ENCODE assay signal across 8 cellular contexts in the genomic region with DNA sequence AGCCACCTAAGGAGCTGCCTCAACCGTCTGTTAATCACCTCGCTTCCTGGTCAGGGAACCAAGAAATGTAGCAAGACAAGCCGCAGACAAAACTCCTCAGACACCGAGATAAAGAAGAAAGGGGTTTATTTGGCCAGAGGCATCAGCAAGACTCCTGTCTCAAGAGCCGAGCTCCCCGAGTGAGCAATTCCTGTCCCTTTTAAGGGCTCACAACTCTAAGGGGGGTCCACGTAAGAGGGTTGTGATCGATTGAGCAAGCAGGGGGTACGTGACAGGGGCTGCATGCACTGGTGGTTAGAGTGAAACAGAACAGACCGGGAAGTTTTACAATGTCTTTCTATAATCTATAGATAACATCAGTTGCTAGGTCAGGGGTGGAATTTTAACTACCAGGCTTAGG. TPM values are rescaled to one million over a fixed set of nuclear protein-coding genes. Genes with fewer than 3 reads are reported as not detected.
DNase-seq lines count a peak whose midpoint lies in the region; TF ChIP-seq lines count a peak whose summit lies in the region.
"Not testable (repeated sequence)": the region's sequence is repeated elsewhere in the genome, so short reads cannot be mapped to it uniquely, and the experiment has no call there.
"Had no signal": no experiment of that assay in that cellular context is flagged by ENCODE, and none has a peak within 500 bp of the region (broad histone marks: within the 10 kb centered on the region; RNA-seq: fewer than 3 reads in every experiment).

No MANE protein-coding gene starts in this region.

- H3K4me1 Mint-ChIP-seq in nephron progenitor cell: peaks cover 17% of the 10 kb centered on the region

- POLR2A ChIA-PET in HEK293T (lab: Yijun Ruan, JAX): interaction anchor here (1.0 to 2.2 kb wide), 2 partner anchors 28 to 30 kb away, joined by 4 to 14 read pairs; a partner anchor contains a TSS

- not testable (repeated sequence) for H2BK15ac ChIP-seq in mesenchymal stem cell (ENCODE audit: low read depth, poor library complexity, severe bottlenecking)

- H3K27ac ChIP-seq in cardiac muscle cell: peak overlapping the region; percentile 34
- not testable (repeated sequence) for H3K27ac ChIP-seq in mesenchymal stem cell (ENCODE audit: low read length, poor library complexity, severe bottlenecking)
- H3K27ac ChIP-seq in smooth muscle cell (ENCODE audit: low read depth): peak overlapping the region; percentile 98

- not testable (repeated sequence) for H3K23ac ChIP-seq in mesenchymal stem cell (ENCODE audit: low read length in 2 of 2)

- not testable (repeated sequence) for H2AK5ac ChIP-seq in mesenchymal stem cell (ENCODE audit: low read length, severe bottlenecking)

- H2AFZ ChIP-seq in mesenchymal stem cell (ENCODE audit: low read depth, low read length): not testable (repeated sequence)
- peak overlapping the region; percentile 30 for H2AFZ ChIP-seq in smooth muscle cell (ENCODE audit: low read depth)

- not testable (repeated sequence) for H2BK5ac ChIP-seq in mesenchymal stem cell (ENCODE audit: low read depth, low read length, poor library complexity, severe bottlenecking)

- H3K14ac ChIP-seq in mesenchymal stem cell (ENCODE audit: low read length in 2 of 2): not testable (repeated sequence)

- H3F3A ChIP-seq in smooth muscle cell (ENCODE audit: low read depth): not testable (repeated sequence)

- H3K18ac ChIP-seq in mesenchymal stem cell (ENCODE audit: low read depth in 1 of 2, low read length in 2 of 2): not testable (repeated sequence)

- 15% methylated on average over 5 of the region's 10 CpGs for WGBS in mesenchymal stem cell
- 41% methylated on average over 10 of the region's 10 CpGs for WGBS in smooth muscle cell (ENCODE audit: low lambda C conversion rate)

- peak overlapping the region; percentile 62 for H3K27ac Mint-ChIP-seq in nephron progenitor cell

- CTCF ChIA-PET in HEK293T (lab: Yijun Ruan, JAX): not testable (repeated sequence)

- H3K4me1 ChIP-seq in BE2C; cardiac muscle cell (ENCODE audit: low read depth); mesenchymal stem cell (ENCODE audit: control insufficient read depth, insufficient read depth, low read depth, low read length): not testable (repeated sequence)
- H3K4me1 ChIP-seq in smooth muscle cell (ENCODE audit: low read depth): peaks cover 22% of the 10 kb centered on the region

- not testable (repeated sequence) for H3K4me3 Mint-ChIP-seq in nephron progenitor cell

- H3K4me3 ChIP-seq in BE2C (ENCODE audit: low read depth, low read length); cardiac muscle cell; mesenchymal stem cell (ENCODE audit: insufficient read depth in 1 of 2, low read depth in 1 of 2, low read length in 2 of 2): not testable (repeated sequence)
- peak overlapping the region; percentile 49 for H3K4me3 ChIP-seq in smooth muscle cell

- TF ChIP-seq CTCF in BE2C (IDR thresholded peaks at IDR 0.05; ENCODE audit: low read depth, low read length); cardiac muscle cell (IDR thresholded peaks at IDR 0.05; ENCODE audit: low read depth, low read length); nephron progenitor cell (IDR thresholded peaks at IDR 0.05); smooth muscle cell (IDR thresholded peaks at IDR 0.05; ENCODE audit: borderline replicate concordance, insufficient read depth, poor library complexity, severe bottlenecking): not testable (repeated sequence)

- peaks cover 59% of the 10 kb centered on the region for H3K9me3 Mint-ChIP-seq in nephron progenitor cell

- H3K9ac ChIP-seq in mesenchymal stem cell (ENCODE audit: low read length): not testable (repeated sequence)
- peak overlapping the region; percentile 83 for H3K9ac ChIP-seq in smooth muscle cell (ENCODE audit: low read depth)

- not testable (repeated sequence) for H4K91ac ChIP-seq in mesenchymal stem cell (ENCODE audit: low read length)

- peaks cover 41% of the 10 kb centered on the region for H3K79me2 ChIP-seq in smooth muscle cell (ENCODE audit: low read depth)

- not testable (repeated sequence) for H4K20me1 ChIP-seq in smooth muscle cell (ENCODE audit: low read depth)

- not testable (repeated sequence) for H3K4ac ChIP-seq in mesenchymal stem cell (ENCODE audit: low read depth in 1 of 2, low read length in 2 of 2)

- peak; percentile 16 for DNase-seq in BE2C
- not testable (repeated sequence) for DNase-seq in HEK293T (ENCODE audit: extremely low spot score); cardiac muscle cell (ENCODE audit: low read depth in 1 of 2, low spot score in 1 of 2); nephron progenitor cell; smooth muscle cell (lab: John Stamatoyannopoulos, UW; ENCODE audit: unreplicated experiment)
- DNase-seq in SK-N-DZ (ENCODE audit: low spot score): peak; percentile 51
- peak; percentile 41 for DNase-seq in mesenchymal stem cell

- H4K8ac ChIP-seq in mesenchymal stem cell (ENCODE audit: low read length): not testable (repeated sequence)

- H3K27me3 ChIP-seq in BE2C; cardiac muscle cell; mesenchymal stem cell (ENCODE audit: control insufficient read depth in 1 of 2, insufficient read depth in 1 of 2, low read length in 2 of 2); smooth muscle cell (ENCODE audit: low read depth): not testable (repeated sequence)

- H3K79me1 ChIP-seq in mesenchymal stem cell (replicated peaks; ENCODE audit: low read length, poor library complexity, severe bottlenecking): not testable (repeated sequence)

- not testable (repeated sequence) for H3K27me3 Mint-ChIP-seq in nephron progenitor cell (ENCODE audit: low read depth, poor library complexity)

- not testable (repeated sequence) for H3K36me3 ChIP-seq in BE2C; cardiac muscle cell; mesenchymal stem cell (ENCODE audit: control insufficient read depth in 1 of 2, insufficient read depth in 2 of 2, low read depth in 1 of 2, low read length in 2 of 2); smooth muscle cell (ENCODE audit: low read depth)

- H3K4me2 ChIP-seq in mesenchymal stem cell (ENCODE audit: low read length, poor library complexity, severe bottlenecking): not testable (repeated sequence)
- H3K4me2 ChIP-seq in smooth muscle cell: peak overlapping the region; percentile 83

- H2BK12ac ChIP-seq in mesenchymal stem cell (ENCODE audit: low read length in 2 of 2): not testable (repeated sequence)

- H2BK120ac ChIP-seq in mesenchymal stem cell (ENCODE audit: low read depth, low read length): not testable (repeated sequence)

- H3K9me3 ChIP-seq in BE2C; cardiac muscle cell (ENCODE audit: low read depth); mesenchymal stem cell (ENCODE audit: control insufficient read depth, low read length); smooth muscle cell (replicated peaks; ENCODE audit: low read depth): not testable (repeated sequence)

- H3K36me3 Mint-ChIP-seq in nephron progenitor cell (ENCODE audit: low read depth): peaks cover 47% of the 10 kb centered on the region

TF ChIP-seq in HEK293T, 16 proteins besides CTCF, POLR2A, EP300 and RAD21:
- TF ChIP-seq, protein P1, sequence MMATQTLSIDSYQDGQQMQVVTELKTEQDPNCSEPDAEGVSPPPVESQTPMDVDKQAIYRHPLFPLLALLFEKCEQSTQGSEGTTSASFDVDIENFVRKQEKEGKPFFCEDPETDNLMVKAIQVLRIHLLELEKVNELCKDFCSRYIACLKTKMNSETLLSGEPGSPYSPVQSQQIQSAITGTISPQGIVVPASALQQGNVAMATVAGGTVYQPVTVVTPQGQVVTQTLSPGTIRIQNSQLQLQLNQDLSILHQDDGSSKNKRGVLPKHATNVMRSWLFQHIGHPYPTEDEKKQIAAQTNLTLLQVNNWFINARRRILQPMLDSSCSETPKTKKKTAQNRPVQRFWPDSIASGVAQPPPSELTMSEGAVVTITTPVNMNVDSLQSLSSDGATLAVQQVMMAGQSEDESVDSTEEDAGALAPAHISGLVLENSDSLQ (IDR thresholded peaks at IDR 0.05): peak; percentile 72
- TF ChIP-seq ELF4 (IDR thresholded peaks at IDR 0.05): 0 out of 2 replicates have a peak, but pooled peaks have one; percentile 21
- peak; percentile 48; the same call in 1 of the 2 replicates for TF ChIP-seq CTBP1 (IDR thresholded peaks at IDR 0.05; ENCODE audit: borderline replicate concordance)
- peak; percentile 60; the same call in 1 of the 2 replicates for TF ChIP-seq ARNT (IDR thresholded peaks at IDR 0.05)

RNA-seq across cellular contexts. Expression of a gene that starts 30.6 kb away (rescaled TPM):
- polyA plus RNA-seq in BE2C (2012; ENCODE audit: insufficient read depth, insufficient read length, low read depth): 2.2 TPM
- polyA plus RNA-seq in SK-N-DZ (2014; cell fraction: cytosol; rRNA removed): 0.92 and 1.9 TPM in 2 replicates
- 1.1 and 2.8 TPM in 2 replicates for polyA plus RNA-seq in SK-N-DZ (2014; cell fraction: nucleus; rRNA removed)
- total RNA-seq in cardiac muscle cell: 41.2 and 63.9 TPM in 2 replicates
- 34.6 and 56.1 TPM in 2 replicates for polyA plus RNA-seq in cardiac muscle cell
- polyA plus RNA-seq in mesenchymal stem cell (2013, experiment 1 of 2): 3.7 TPM
- 2.7 TPM for polyA plus RNA-seq in mesenchymal stem cell (2013, experiment 2 of 2)
- 41.1 and 45.2 TPM in 2 replicates for total RNA-seq in smooth muscle cell
- polyA plus RNA-seq in smooth muscle cell: 22.6 and 46.6 TPM in 2 replicates
- total RNA-seq: CD8-positive, alpha-beta memory T cell had no signal
- polyA plus RNA-seq: CD8-positive, alpha-beta memory T cell had no signal
